8 cellular contexts compared by ENCODE assay signal in the genomic region with DNA sequence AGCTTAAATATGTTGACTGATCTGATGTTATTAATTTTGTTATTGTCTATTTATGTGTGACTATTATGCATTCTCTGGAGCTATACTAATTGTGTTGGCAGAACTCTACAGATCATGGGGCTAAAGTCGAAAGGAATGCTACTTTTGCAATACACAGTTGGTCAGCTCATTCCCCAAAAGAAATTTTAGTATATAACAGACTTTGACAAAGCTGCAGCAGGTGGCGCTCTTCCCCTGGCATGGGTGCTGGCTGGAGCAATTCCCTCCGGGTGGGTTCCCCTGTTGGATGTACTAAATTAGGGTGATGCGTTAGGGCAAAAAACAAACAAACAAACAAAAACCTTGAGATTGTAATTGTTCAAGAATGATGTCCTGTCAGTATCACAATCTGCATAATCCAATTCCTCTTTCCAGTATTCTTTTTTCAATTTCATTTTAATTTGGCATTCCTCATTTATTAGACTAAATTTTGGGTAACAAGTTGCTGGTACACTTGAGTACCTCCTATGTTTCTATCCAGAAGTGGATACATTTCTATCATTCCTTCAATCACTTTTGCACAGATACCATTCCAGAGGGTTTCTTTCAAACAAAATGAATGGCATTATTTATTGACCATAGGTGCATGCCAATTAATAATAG.
DNase-seq lines count a peak whose midpoint lies in the region; ATAC-seq, FAIRE-seq and TF ChIP-seq lines count a peak whose summit lies in the region.

No MANE protein-coding gene starts in this region.

- in situ Hi-C loops in GM12878 (cut with MboI): loop anchor here (10.0 kb wide), 1 partner anchor 733 kb away; no protein-coding TSS in a partner anchor

- ATAC-seq in activated CD8-positive, alpha-beta memory T cell treated with anti-CD3 and anti-CD28 coated beads, Interleukin-2, amount 10 ng/mL, durations not matched to agents 7 days and 5 days: no peak
- ATAC-seq in HG02623 (IDR thresholded peaks at IDR 0.05; ENCODE audit: unreplicated experiment) (peak; percentile 59), GM12878 (peak; percentile 77), left lung (peak; percentile 47)
- ATAC-seq in CD4-positive, alpha-beta T cell (ENCODE audit: poor library complexity): no peak

- H3K27me3 ChIP-seq in GM12878 (replicated peaks in 1 of 2; ENCODE audit: control insufficient read depth in 2 of 2, insufficient read depth in 2 of 2, low read length in 1 of 2): no peaks in the 10 kb centered on the region
- no peaks in the 10 kb centered on the region for H3K27me3 ChIP-seq in left lung
- H3K27me3 ChIP-seq in CD4-positive, alpha-beta T cell (ENCODE audit: control insufficient read depth, insufficient read depth, low read length): no peaks in the 10 kb centered on the region

- POLR2A ChIA-PET in GM12878 (lab: Charles Lee): interaction anchor here (0.6 to 1.1 kb wide), 2 partner anchors 13 to 99 kb away, joined by 3 to 4 read pairs; no protein-coding TSS in a partner anchor
- POLR2A ChIA-PET in CD4-positive, alpha-beta T cell (lab: Charles Lee): no interaction called here

- 0% methylated on average over 4 of the region's 4 CpGs for WGBS in GM12878 (ENCODE audit: insufficient coverage, insufficient replicate concordance, low lambda C conversion rate, missing lambda C conversion rate)

- TF ChIP-seq RAD21 in GM12878 (IDR thresholded peaks at IDR 0.05; ENCODE audit: insufficient read depth, low read depth, low read length): peak; percentile 87

- RAD21 ChIA-PET in GM12878 (lab: Charles Lee; ENCODE audit: unreplicated experiment): interaction anchor here (0.6 to 5.0 kb wide), 28 partner anchors 10 to 1153 kb away, joined by 3 to 50 read pairs (median 4); no protein-coding TSS in a partner anchor

- no peak overlapping the region for H3K9ac ChIP-seq in GM12878 (ENCODE audit: control insufficient read depth, insufficient read depth, low read length)

- H3K4me3 ChIP-seq in GM12878 (no peak overlapping the region), left lung (no peak overlapping the region)

- H3K9me3 ChIP-seq in GM12878 (replicated peaks; ENCODE audit: control insufficient read depth, insufficient read depth, low read length) (no peaks in the 10 kb centered on the region), left lung (no peaks in the 10 kb centered on the region)
- no peaks in the 10 kb centered on the region for H3K9me3 ChIP-seq in CD4-positive, alpha-beta T cell (ENCODE audit: control insufficient read depth, low read length)

- H3K9me3 Mint-ChIP-seq in activated CD8-positive, alpha-beta memory T cell treated with anti-CD3 and anti-CD28 coated beads, Interleukin-2, amount 10 ng/mL, durations not matched to agents 7 days and 5 days (ENCODE audit: low read depth): no peaks in the 10 kb centered on the region
- no peaks in the 10 kb centered on the region for H3K9me3 Mint-ChIP-seq in CD4-positive, alpha-beta T cell

- H3K27ac ChIP-seq in GM12878 (ENCODE audit: control insufficient read depth, insufficient read depth) (no peak overlapping the region), left lung (no peak overlapping the region)
- H3K27ac ChIP-seq in CD4-positive, alpha-beta T cell (ENCODE audit: low read depth, low read length): no peak overlapping the region

- H3K36me3 Mint-ChIP-seq in activated CD8-positive, alpha-beta memory T cell treated with anti-CD3 and anti-CD28 coated beads, Interleukin-2, amount 10 ng/mL, durations not matched to agents 7 days and 5 days: no peaks in the 10 kb centered on the region
- H3K36me3 Mint-ChIP-seq in CD4-positive, alpha-beta T cell (ENCODE audit: low read depth): no peaks in the 10 kb centered on the region

- FAIRE-seq in GM12878 (lab: Jason Lieb, UNC): peak; percentile 56

- TF ChIP-seq CTCF in GM12878 (IDR thresholded peaks at IDR 0.05 in 2 of 3, conservative IDR thresholded peaks at IDR 0.05 in 1 of 3; ENCODE audit: control insufficient read depth in 2 of 3, extremely low read depth in 1 of 3, insufficient read depth in 1 of 3, low read depth in 3 of 3, low read length in 3 of 3): peak; percentile 54 to 74 (median 70)
- peak; percentile 9 to 39 for TF ChIP-seq CTCF in left lung (IDR thresholded peaks at IDR 0.05)
- TF ChIP-seq CTCF in CD4-positive, alpha-beta T cell (IDR thresholded peaks at IDR 0.05): no peak

- H3K4me1 ChIP-seq in GM12878 (ENCODE audit: control insufficient read depth, insufficient read depth, low read length) (no peaks in the 10 kb centered on the region), left lung (no peaks in the 10 kb centered on the region)

- H2AFZ ChIP-seq in GM12878 (ENCODE audit: control insufficient read depth, low read depth, low read length): no peak overlapping the region

- H3K4me1 Mint-ChIP-seq in activated CD8-positive, alpha-beta memory T cell treated with anti-CD3 and anti-CD28 coated beads, Interleukin-2, amount 10 ng/mL, durations not matched to agents 7 days and 5 days: no peaks in the 10 kb centered on the region
- no peaks in the 10 kb centered on the region for H3K4me1 Mint-ChIP-seq in CD4-positive, alpha-beta T cell (ENCODE audit: low read depth)

- H3K27ac Mint-ChIP-seq in activated CD8-positive, alpha-beta memory T cell treated with anti-CD3 and anti-CD28 coated beads, Interleukin-2, amount 10 ng/mL, durations not matched to agents 7 days and 5 days: no peak overlapping the region
- H3K27ac Mint-ChIP-seq in CD4-positive, alpha-beta T cell: no peak overlapping the region

- no peaks in the 10 kb centered on the region for H3K79me2 ChIP-seq in GM12878 (ENCODE audit: control insufficient read depth, insufficient read depth, low read length)

- no peaks in the 10 kb centered on the region for H4K20me1 ChIP-seq in GM12878 (ENCODE audit: control insufficient read depth, insufficient read depth)

- peaks cover 2% of the 10 kb centered on the region for H3K27me3 Mint-ChIP-seq in activated CD8-positive, alpha-beta memory T cell treated with anti-CD3 and anti-CD28 coated beads, Interleukin-2, amount 10 ng/mL, durations not matched to agents 7 days and 5 days
- peaks cover 2% of the 10 kb centered on the region for H3K27me3 Mint-ChIP-seq in CD4-positive, alpha-beta T cell

- CTCF ChIA-PET in activated CD8-positive, alpha-beta memory T cell treated with anti-CD3 and anti-CD28 coated beads, Interleukin-2, amount 10 ng/mL, durations not matched to agents 7 days and 5 days (lab: Charles Lee): interaction anchor here (0.8 to 1.3 kb wide), 5 partner anchors 10 to 737 kb away, joined by 3 to 5 read pairs (median 3); no protein-coding TSS in a partner anchor
- CTCF ChIA-PET in GM12878 (lab: Yijun Ruan, JAX): interaction anchor here (0.6 to 5.2 kb wide), 62 partner anchors 10 to 1150 kb away, joined by 3 to 73 read pairs (median 4); no protein-coding TSS in a partner anchor
- CTCF ChIA-PET in CD4-positive, alpha-beta T cell (lab: Charles Lee): no interaction called here

- no peak overlapping the region for H3K4me2 ChIP-seq in GM12878 (ENCODE audit: control insufficient read depth, insufficient read depth)

- no peak overlapping the region for H3K4me3 Mint-ChIP-seq in activated CD8-positive, alpha-beta memory T cell treated with anti-CD3 and anti-CD28 coated beads, Interleukin-2, amount 10 ng/mL, durations not matched to agents 7 days and 5 days
- no peak overlapping the region for H3K4me3 Mint-ChIP-seq in CD4-positive, alpha-beta T cell

- TF ChIP-seq POLR2A in GM12878 (IDR thresholded peaks at IDR 0.05; ENCODE audit: low read depth, low read length): no peak

- SMC1A ChIA-PET in GM12878 (lab: Charles Lee; ENCODE audit: uncharacterized antibody, unreplicated experiment): interaction anchor here (0.6 to 4.0 kb wide), 34 partner anchors 9 to 1006 kb away, joined by 3 to 54 read pairs (median 4); no protein-coding TSS in a partner anchor

- TF ChIP-seq EP300 in GM12878 (IDR thresholded peaks at IDR 0.05; ENCODE audit: borderline replicate concordance in 1 of 2, control insufficient read depth in 1 of 2, low read depth in 2 of 2, low read length in 2 of 2): no peak

- intact Hi-C loops in GM12878 (cut with micrococcal nuclease; ENCODE audit: unreplicated experiment) (loop anchor here (5.0 kb wide), 2 partner anchors 566 to 736 kb away; no protein-coding TSS in a partner anchor), left lung (cut with DNase I) (no loop called here)
- intact Hi-C loops in CD4-positive, alpha-beta T cell (cut with DNase I, micrococcal nuclease): loop anchor here (5.0 to 10.0 kb wide), 2 partner anchors 733 to 736 kb away; no protein-coding TSS in a partner anchor

- no TSS peak for BruUV-seq in GM12878 (replicated peaks; lab: Mats Ljungman, UMichigan)

- no peaks in the 10 kb centered on the region for H3K36me3 ChIP-seq in GM12878 (ENCODE audit: control insufficient read depth in 2 of 2, insufficient read depth in 2 of 2, low read length in 1 of 2)
- H3K36me3 ChIP-seq in left lung: no peaks in the 10 kb centered on the region

- peak; percentile 62 for DNase-seq in activated CD8-positive, alpha-beta memory T cell treated with anti-CD3 and anti-CD28 coated beads, Interleukin-2, amount 50 U/mL, for 48 hours
- no peak for DNase-seq in activated CD8-positive, alpha-beta memory T cell treated with anti-CD3 and anti-CD28 coated beads, Interleukin-2, amount 10 ng/mL, durations not matched to agents 7 days and 5 days
- DNase-seq in NCI-H526 treated with DMSO at 0.1 percent for 48 hours (lab: John Stamatoyannopoulos, UW) (peak; percentile 83), GM12878 (ENCODE audit: low read depth, low spot score) (no peak), left lung (peak in 1 of 2 donors; percentile 33)
- DNase-seq in CD4-positive, alpha-beta T cell: no peak
- no peak for DNase-seq in central memory CD4-positive, alpha-beta T cell

TF ChIP-seq in GM12878, 131 proteins besides CTCF, POLR2A, EP300 and RAD21:
- no peak for TF ChIP-seq NRF1 (conservative IDR thresholded peaks at IDR 0.05; ENCODE audit: low read depth, low read length)
- peak; percentile 83 for TF ChIP-seq SMC3 (IDR thresholded peaks at IDR 0.05; ENCODE audit: borderline replicate concordance, low read length)

Comparison
In these comparisons a context has a peak if more than half of its experiments do, and no peak if none do; other contexts are left out.
1. DNase-seq: peak in activated CD8-positive, alpha-beta memory T cell treated with anti-CD3 and anti-CD28 coated beads, Interleukin-2, amount 50 U/mL, for 48 hours (single experiment) and NCI-H526 treated with DMSO at 0.1 percent for 48 hours (single experiment); none in activated CD8-positive, alpha-beta memory T cell treated with anti-CD3 and anti-CD28 coated beads, Interleukin-2, amount 10 ng/mL, durations not matched to agents 7 days and 5 days (single experiment), GM12878 (single experiment), CD4-positive, alpha-beta T cell (0 of 10) and central memory CD4-positive, alpha-beta T cell (single experiment).
2. ATAC-seq: peak in HG02623 (single experiment), GM12878 (single experiment) and left lung (single experiment); none in activated CD8-positive, alpha-beta memory T cell treated with anti-CD3 and anti-CD28 coated beads, Interleukin-2, amount 10 ng/mL, durations not matched to agents 7 days and 5 days (single experiment) and CD4-positive, alpha-beta T cell (single experiment).
3. intact Hi-C loops: an anchor here in GM12878 (5.0 kb wide) and CD4-positive, alpha-beta T cell (5.0 to 10.0 kb wide); none called in left lung.